ENCODE assay signal across 1 cellular context in genomic region chr3:52384009-52384761, GRCh38.
TF ChIP-seq lines count a peak whose summit lies in the region.

No MANE protein-coding gene starts in this region.

TF ChIP-seq in HCT116, 20 proteins besides CTCF, POLR2A, EP300 and RAD21:
- TF ChIP-seq SP1 (IDR thresholded peaks at IDR 0.05; ENCODE audit: low read depth) (no peak), ZNF274 (IDR thresholded peaks at IDR 0.05; ENCODE audit: low read depth, low read length) (no peak), EZH2 (IDR thresholded peaks at IDR 0.05) (no peak)
